In genomic region chr20:56829788-56830385, GRCh38 we compare ENCODE assay signal across 19 cellular contexts.
A peak's percentile ranks its signal among the peaks of the same experiment; 100 is the strongest.
DNase-seq lines count a peak whose midpoint lies in the region; ATAC-seq and TF ChIP-seq lines count a peak whose summit lies in the region.
"Had no signal": no experiment of that assay in that cellular context is flagged by ENCODE, and none has a peak within 500 bp of the region (broad histone marks: within the 10 kb centered on the region; RNA-seq: fewer than 3 reads in every experiment).

No MANE protein-coding gene starts in this region.

- no peak overlapping the region for H3K4me3 ChIP-seq in PC-3 (ENCODE audit: low read length)
- H3K4me3 ChIP-seq in iPS-20b (ENCODE audit: low read length) = peak overlapping the region; percentile 45; the same call in 1 of the 2 replicates
- H3K4me3 ChIP-seq in vagina = no peak overlapping the region
- H3K4me3 ChIP-seq: GM12878, SJSA1 had no signal

- H3K79me2 ChIP-seq in PC-3 (ENCODE audit: low read length) = no peaks in the 10 kb centered on the region

- no peaks in the 10 kb centered on the region for H3F3A ChIP-seq in PC-3 (ENCODE audit: low read length, unreplicated experiment)

- intact Hi-C loops in MCF 10A (cut with micrococcal nuclease) (no loop called here), PC-3 (cut with micrococcal nuclease) (no loop called here), vagina (cut with DNase I) (no loop called here)

- H3K27me3 ChIP-seq in PC-3 (ENCODE audit: low read length) (no peaks in the 10 kb centered on the region), iPS-20b (ENCODE audit: insufficient read depth, low read length) (no peaks in the 10 kb centered on the region), vagina (no peaks in the 10 kb centered on the region)

- POLR2A ChIA-PET in MCF 10A (lab: Yijun Ruan, JAX) (interaction anchor here (0.6 to 1.3 kb wide), 2 partner anchors 42 to 158 kb away, joined by 3 read pairs; no protein-coding TSS in a partner anchor), PC-3 (lab: Charles Lee; ENCODE audit: unreplicated experiment) (interaction anchor here (0.7 kb wide), 1 partner anchor 279 kb away, joined by 3 read pairs; no protein-coding TSS in a partner anchor)

- no peaks in the 10 kb centered on the region for H3K36me3 ChIP-seq in PC-3 (ENCODE audit: low read depth, low read length)
- H3K36me3 ChIP-seq in iPS-20b (ENCODE audit: insufficient read depth, low read depth, low read length) = no peaks in the 10 kb centered on the region
- no peaks in the 10 kb centered on the region for H3K36me3 ChIP-seq in vagina
- H3K36me3 ChIP-seq: SJSA1 had no signal

- no peaks in the 10 kb centered on the region for H3K9me3 ChIP-seq in PC-3 (ENCODE audit: low read length)
- no peaks in the 10 kb centered on the region for H3K9me3 ChIP-seq in iPS-20b (ENCODE audit: insufficient read depth, low read depth, low read length)
- no peaks in the 10 kb centered on the region for H3K9me3 ChIP-seq in vagina
- H3K9me3 ChIP-seq: SJSA1 had no signal

- no peaks in the 10 kb centered on the region for H4K20me1 ChIP-seq in PC-3 (ENCODE audit: low read length)

- TF ChIP-seq CTCF in MCF 10A (IDR thresholded peaks at IDR 0.05; ENCODE audit: unreplicated experiment) = no peak
- TF ChIP-seq CTCF in PC-3 (conservative IDR thresholded peaks at IDR 0.05; ENCODE audit: low read depth, low read length) = no peak
- no peak for TF ChIP-seq CTCF in vagina (IDR thresholded peaks at IDR 0.05)
- no peak for TF ChIP-seq CTCF in omental fat pad (IDR thresholded peaks at IDR 0.05)

- H3K4me3 Mint-ChIP-seq in MCF 10A (ENCODE audit: unreplicated experiment) = no peak overlapping the region

- H3K27ac Mint-ChIP-seq in MCF 10A (ENCODE audit: low read depth, unreplicated experiment) = no peak overlapping the region

- no peaks in the 10 kb centered on the region for H3K9me2 ChIP-seq in PC-3 (replicated peaks; ENCODE audit: low read length)

- in situ Hi-C loops in T47D (cut with HindIII; ENCODE audit: low pct_unique_long_range_greater_than_20kb, low sequenced_read_pairs) = no loop called here

- H3K27me3 Mint-ChIP-seq in MCF 10A (ENCODE audit: insufficient read depth, unreplicated experiment) = peaks cover 10% of the 10 kb centered on the region

- H3K36me3 Mint-ChIP-seq in MCF 10A (ENCODE audit: insufficient read depth, unreplicated experiment) = peaks cover 6% of the 10 kb centered on the region

- BruUV-seq in MCF 10A (replicated peaks; lab: Mats Ljungman, UMichigan) (no TSS peak), PC-3 (replicated peaks; lab: Mats Ljungman, UMichigan) (no TSS peak)

- CTCF ChIA-PET in MCF 10A (lab: Yijun Ruan, JAX) = interaction anchor here (0.6 to 0.9 kb wide), 2 partner anchors 279 to 1424 kb away, joined by 3 to 4 read pairs; no protein-coding TSS in a partner anchor
- CTCF ChIA-PET in PC-3 (lab: Charles Lee) = no interaction called here

- TF ChIP-seq POLR2A in vagina (IDR thresholded peaks at IDR 0.05) = no peak

- no peaks in the 10 kb centered on the region for H3K9me3 Mint-ChIP-seq in MCF 10A (ENCODE audit: unreplicated experiment)

- H3K27ac ChIP-seq in PC-3 (ENCODE audit: low read length) (no peak overlapping the region), iPS-20b (ENCODE audit: low read length) (no peak overlapping the region), vagina (peak overlapping the region; percentile 87)
- H3K27ac ChIP-seq: 22Rv1, KMS-11, SJSA1 had no signal

- H3K4me1 ChIP-seq in PC-3 (ENCODE audit: insufficient read depth, low read length) (peaks cover 16% of the 10 kb centered on the region; the same call in 1 of the 2 replicates), iPS-20b (ENCODE audit: insufficient read depth, low read length) (peaks cover 7% of the 10 kb centered on the region; the same call in 1 of the 2 replicates), vagina (peaks cover 50% of the 10 kb centered on the region)
- H3K4me1 ChIP-seq: SJSA1 had no signal

- ATAC-seq in PC-3 (peak; percentile 54), omental fat pad (ENCODE audit: low FRiP score) (no peak)
- ATAC-seq: GM12878 had no signal

- no peak overlapping the region for H3K9ac ChIP-seq in PC-3 (ENCODE audit: low read length)
- H3K9ac ChIP-seq in iPS-20b (ENCODE audit: low read depth, low read length) = peak overlapping the region; percentile 19; the same call in 1 of the 2 replicates
- H3K9ac ChIP-seq: KMS-11 had no signal

- peak overlapping the region; percentile 58 for H2AFZ ChIP-seq in PC-3 (ENCODE audit: low read length)

- peak; percentile 28 to 74 for DNase-seq in T47D (ENCODE audit: low read depth in 1 of 2, low spot score in 1 of 2)
- no peak for DNase-seq in MCF 10A (ENCODE audit: unreplicated experiment)
- DNase-seq in PC-3 = peak; percentile 60
- no peak for DNase-seq in vagina (ENCODE audit: extremely low spot score in 2 of 2)
- no peak for DNase-seq in activated CD4-positive, CD25-positive, alpha-beta regulatory T cell (lab: John Stamatoyannopoulos, UW)
- no peak for DNase-seq in omental fat pad (ENCODE audit: low spot score)
- DNase-seq in SW 1271 (lab: John Stamatoyannopoulos, UW) = no peak
- DNase-seq: C1 segment of cervical spinal cord, MM.1S, NCI-H1105 treated with DMSO at 0.1 percent for 48 hours, NCI-H187, NCI-H2171, NCI-H446 treated with DMSO at 0.1 percent for 48 hours, NCI-H82 had no signal

- peak overlapping the region; percentile 45 for H3K4me2 ChIP-seq in PC-3 (ENCODE audit: low read length)
- H3K4me2 ChIP-seq: KMS-11 had no signal

- H3K4me1 Mint-ChIP-seq in MCF 10A (ENCODE audit: insufficient read depth, unreplicated experiment) = peaks cover 8% of the 10 kb centered on the region

Comparison
In these comparisons a context has a peak if more than half of its experiments do, and no peak if none do; other contexts are left out.
1. DNase-seq: peak in T47D (2 of 2) and PC-3 (single experiment); none in MCF 10A (single experiment), vagina (0 of 2), activated CD4-positive, CD25-positive, alpha-beta regulatory T cell (0 of 4), omental fat pad (single experiment) and SW 1271 (0 of 2).